In genomic region chr13:74450525-74450845, GRCh38 we compare ENCODE assay signal across 18 cellular contexts.
DNase-seq lines count a peak whose midpoint lies in the region; ATAC-seq, FAIRE-seq and TF ChIP-seq lines count a peak whose summit lies in the region.
"Had no signal": no experiment of that assay in that cellular context is flagged by ENCODE, and none has a peak within 500 bp of the region (broad histone marks: within the 10 kb centered on the region; RNA-seq: fewer than 3 reads in every experiment).

No MANE protein-coding gene starts in this region.

- H3K36me3 Mint-ChIP-seq in astrocyte (ENCODE audit: low read depth, unreplicated experiment) = peaks cover 2% of the 10 kb centered on the region

- peaks cover 11% of the 10 kb centered on the region for H3K4me1 Mint-ChIP-seq in astrocyte (ENCODE audit: low read depth, unreplicated experiment)

- H3K79me2 ChIP-seq in astrocyte (ENCODE audit: insufficient read depth, low read length) = no peaks in the 10 kb centered on the region

- TF ChIP-seq CTCF in astrocyte (IDR thresholded peaks at IDR 0.05; ENCODE audit: insufficient read depth, low read depth, low read length) (no peak), vagina (IDR thresholded peaks at IDR 0.05) (no peak)

- no peak for FAIRE-seq in astrocyte (lab: Jason Lieb, UNC)
- FAIRE-seq: HepG2 had no signal

- H4K20me1 ChIP-seq in astrocyte (ENCODE audit: insufficient read depth, low read length) = no peaks in the 10 kb centered on the region

- DNase-seq in HPDE6-E6E7 (ENCODE audit: extremely low spot score) (peak; percentile 52), astrocyte (ENCODE audit: low read depth) (no peak), vagina (ENCODE audit: extremely low spot score in 2 of 2) (no peak)
- DNase-seq: DMS79 treated with DMSO at 0.1 percent for 48 hours, GOT3, KG1, MV-4-11, NCI-H1694 treated with DMSO at 0.1 percent for 48 hours, NCI-H2227 treated with DMSO at 0.1 percent for 48 hours, NCI-H510A treated with DMSO at 0.1 percent for 48 hours, PC-3, RPMI8226 had no signal

- no peak overlapping the region for H2AFZ ChIP-seq in astrocyte (ENCODE audit: low read depth, low read length)

- H3K27ac Mint-ChIP-seq in astrocyte (ENCODE audit: unreplicated experiment) = no peak overlapping the region

- no peak overlapping the region for H3K9ac ChIP-seq in astrocyte (ENCODE audit: low read length)

- H3K9me3 Mint-ChIP-seq in astrocyte (ENCODE audit: unreplicated experiment) = peaks cover 1% of the 10 kb centered on the region

- ATAC-seq in esophagus mucosa (peak; percentile 93), HG02884 (IDR thresholded peaks at IDR 0.05; ENCODE audit: unreplicated experiment) (no peak), GM19023 (IDR thresholded peaks at IDR 0.05; ENCODE audit: unreplicated experiment) (no peak)
- ATAC-seq: HepG2 had no signal

- H3K9me3 ChIP-seq in astrocyte (ENCODE audit: insufficient read depth, low read depth, low read length) (no peaks in the 10 kb centered on the region), vagina (no peaks in the 10 kb centered on the region)

- peaks cover 10% of the 10 kb centered on the region for H3K4me1 ChIP-seq in astrocyte (ENCODE audit: insufficient read depth, low read length)
- peaks cover 7% of the 10 kb centered on the region for H3K4me1 ChIP-seq in vagina

- intact Hi-C loops in vagina (cut with DNase I) = no loop called here

- no peaks in the 10 kb centered on the region for H3K27me3 Mint-ChIP-seq in astrocyte (ENCODE audit: low read depth, unreplicated experiment)

- H3K27me3 ChIP-seq in astrocyte (ENCODE audit: insufficient read depth, low read length) (no peaks in the 10 kb centered on the region), vagina (no peaks in the 10 kb centered on the region)

- H3K4me3 ChIP-seq in astrocyte (ENCODE audit: insufficient read depth, low read depth, low read length) (no peak overlapping the region), skin epidermis (no peak overlapping the region), vagina (no peak overlapping the region)

- H3K36me3 ChIP-seq in astrocyte (ENCODE audit: insufficient read depth, low read length) = no peaks in the 10 kb centered on the region
- no peaks in the 10 kb centered on the region for H3K36me3 ChIP-seq in vagina

- H3K27ac ChIP-seq in astrocyte (ENCODE audit: low read depth, low read length) (no peak overlapping the region), skin epidermis (peak overlapping the region in 12 of 21 experiments; percentile 11 to 75 (median 48)), vagina (no peak overlapping the region)
- H3K27ac ChIP-seq: C4-2B had no signal

- no peak overlapping the region for H3K4me3 Mint-ChIP-seq in astrocyte (ENCODE audit: unreplicated experiment)

- no peak for TF ChIP-seq POLR2A in vagina (IDR thresholded peaks at IDR 0.05)

- peak overlapping the region; percentile 22 for H3K4me2 ChIP-seq in astrocyte (ENCODE audit: low read length)

Comparison
In these comparisons a context has a peak if more than half of its experiments do, and no peak if none do; other contexts are left out.
1. H3K27ac ChIP-seq: peak in skin epidermis (12 of 21); none in astrocyte (single experiment) and vagina (single experiment).